Comparison of ENCODE assay signal across 8 cellular contexts in genomic region chr5:178153530-178154340, GRCh38. TPM values are rescaled to one million over a fixed set of nuclear protein-coding genes. Genes with fewer than 3 reads are reported as not detected.
A peak's percentile ranks its signal among the peaks of the same experiment; 100 is the strongest.
DNase-seq lines count a peak whose midpoint lies in the region; ATAC-seq and TF ChIP-seq lines count a peak whose summit lies in the region.

Gene NHP2, minus strand, starts transcription at chr5:178153885. Its CDS starts 68 bp downstream, at chr5:178153817.

- H3K79me2 ChIP-seq in KMS-11 (ENCODE audit: insufficient read depth, low read depth), result peaks cover 11% of the 10 kb centered on the region; the same call in 1 of the 2 replicates

- H3K9me3 ChIP-seq in Peyer's patch (no peaks in the 10 kb centered on the region), esophagus muscularis mucosa (no peaks in the 10 kb centered on the region), muscle layer of duodenum (ENCODE audit: control insufficient read depth in 1 of 2, low read length in 2 of 2) (no peaks in the 10 kb centered on the region)

- ATAC-seq in GM21737 (IDR thresholded peaks at IDR 0.05; ENCODE audit: unreplicated experiment), result peak; percentile 95

- peak within 1 kb of the TSS; percentile 86 for H3K4me2 ChIP-seq in KMS-11

- H3K4me1 ChIP-seq in KMS-11 (ENCODE audit: low read depth, poor library complexity, severe bottlenecking), result no peaks in the 10 kb centered on the region
- peaks cover 0 to 13% (median 0%) of the 10 kb centered on the region in 4 donors for H3K4me1 ChIP-seq in Peyer's patch
- H3K4me1 ChIP-seq in esophagus muscularis mucosa, result peaks cover 16 to 35% (median 30%) of the 10 kb centered on the region in 4 donors
- H3K4me1 ChIP-seq in muscle layer of duodenum (ENCODE audit: control insufficient read depth in 1 of 2, insufficient read depth in 2 of 2, low read length in 2 of 2), result peaks cover 0 to 29% of the 10 kb centered on the region in 2 donors

- intact Hi-C loops in esophagus muscularis mucosa (cut with DNase I), result loop anchor here (5.0 to 10.0 kb wide), 2 partner anchors 49 to 549 kb away; partner anchors contain the start of genes B4GALT7 and HNRNPAB

- WGBS in esophagus muscularis mucosa, result 2% methylated on average over 47 of the region's 68 CpGs

- TF ChIP-seq EP300 in esophagus muscularis mucosa (IDR thresholded peaks at IDR 0.05), result no peak

- no peak within 1 kb of the TSS for H3K27ac ChIP-seq in KMS-11
- H3K27ac ChIP-seq in Peyer's patch, result peak within 1 kb of the TSS; percentile 55 to 73 (median 70)
- H3K27ac ChIP-seq in esophagus muscularis mucosa (replicated peaks in 1 of 4), result peak within 1 kb of the TSS; percentile 72 to 86 (median 79)
- no peak within 1 kb of the TSS for H3K27ac ChIP-seq in muscle layer of duodenum (ENCODE audit: low read length)

- TF ChIP-seq CTCF in KMS-11 (conservative IDR thresholded peaks at IDR 0.05; ENCODE audit: low read depth, low read length) (no peak), Peyer's patch (IDR thresholded peaks at IDR 0.05) (no peak), esophagus muscularis mucosa (IDR thresholded peaks at IDR 0.05) (peak in 1 of 3 experiments; percentile 13)

- peak; percentile 96 for DNase-seq in DMS53 treated with DMSO at 0.1 percent for 48 hours (lab: John Stamatoyannopoulos, UW; ENCODE audit: unreplicated experiment)
- DNase-seq in Peyer's patch, result peak; percentile 97 to 99 (median 99)
- DNase-seq in activated T-cell treated with anti-CD3 and anti-CD28 coated beads, Interleukin-2, amount 50 U/mL, for 48 hours, result peak; percentile 99 to 100
- DNase-seq in esophagus muscularis mucosa (ENCODE audit: extremely low spot score), result peak; percentile 100
- peak; percentile 95 to 97 for DNase-seq in stimulated activated CD8-positive, alpha-beta memory T cell treated with anti-CD3 and anti-CD28 coated beads, Interleukin-7, amount 100 ng/mL, for 4 hours (ENCODE audit: low read depth in 2 of 2)

- H3K27me3 ChIP-seq in KMS-11 (ENCODE audit: insufficient read depth, low read depth) (no peaks in the 10 kb centered on the region), Peyer's patch (no peaks in the 10 kb centered on the region), esophagus muscularis mucosa (no peaks in the 10 kb centered on the region), muscle layer of duodenum (ENCODE audit: low read depth, low read length) (no peaks in the 10 kb centered on the region)

- peak within 1 kb of the TSS; percentile 53; the same call in 1 of the 2 replicates for H3K9ac ChIP-seq in KMS-11

- peak in 1 of 2 donors; percentile 43 for TF ChIP-seq POLR2A in Peyer's patch (IDR thresholded peaks at IDR 0.05)
- no peak for TF ChIP-seq POLR2A in esophagus muscularis mucosa (IDR thresholded peaks at IDR 0.05; ENCODE audit: low read depth)

- H3K36me3 ChIP-seq in KMS-11 (ENCODE audit: insufficient read depth) (no peaks in the 10 kb centered on the region), Peyer's patch (peaks cover 0 to 17% (median 0%) of the 10 kb centered on the region in 3 donors), esophagus muscularis mucosa (peaks cover 20 to 31% (median 27%) of the 10 kb centered on the region in 4 donors), muscle layer of duodenum (ENCODE audit: control insufficient read depth in 1 of 2, insufficient read depth in 2 of 2, low read length in 2 of 2) (peaks cover 15 to 23% of the 10 kb centered on the region in 2 donors)

- peak within 1 kb of the TSS; percentile 49; the same call in 1 of the 2 replicates for H2AFZ ChIP-seq in KMS-11 (ENCODE audit: low read depth)

- no peaks in the 10 kb centered on the region for H4K20me1 ChIP-seq in KMS-11 (ENCODE audit: insufficient read depth)

- H3K4me3 ChIP-seq in KMS-11 (IDR thresholded peaks at IDR 0.05; ENCODE audit: insufficient read depth, low read depth, low read length), result no peak within 1 kb of the TSS
- peak within 1 kb of the TSS; percentile 60 to 90 (median 74) for H3K4me3 ChIP-seq in Peyer's patch
- H3K4me3 ChIP-seq in esophagus muscularis mucosa, result peak within 1 kb of the TSS; percentile 59 to 75 (median 66)
- H3K4me3 ChIP-seq in muscle layer of duodenum (ENCODE audit: low read depth in 1 of 2, low read length in 2 of 2), result peak within 1 kb of the TSS; percentile 79 to 97

RNA-seq across cellular contexts. Expression of gene NHP2, which starts in this region (rescaled TPM):
- total RNA-seq in Peyer's patch (10 to 100 TPM; 49.5 to 75.9 (median 62.0) TPM), esophagus muscularis mucosa (100 to 1,000 TPM; 109 to 215 (median 162) TPM)

Comparison
In these comparisons a context has a peak if more than half of its experiments do, and no peak if none do; other contexts are left out.
1. H3K27ac ChIP-seq: peak in Peyer's patch (4 of 4) and esophagus muscularis mucosa (4 of 4); none in KMS-11 (single experiment) and muscle layer of duodenum (single experiment).
2. Peak in every context shown above with its lines, with median percentiles within 50 percentile points of each other: DNase-seq.